In genomic region chr5:5306696-5307095, GRCh38 we compare ENCODE assay signal across 1 cellular context.
TF ChIP-seq lines count a peak whose summit lies in the region.

No MANE protein-coding gene starts in this region.

TF ChIP-seq in IMR-90, 13 proteins besides CTCF, POLR2A, EP300 and RAD21:
- TF ChIP-seq, protein P1, sequence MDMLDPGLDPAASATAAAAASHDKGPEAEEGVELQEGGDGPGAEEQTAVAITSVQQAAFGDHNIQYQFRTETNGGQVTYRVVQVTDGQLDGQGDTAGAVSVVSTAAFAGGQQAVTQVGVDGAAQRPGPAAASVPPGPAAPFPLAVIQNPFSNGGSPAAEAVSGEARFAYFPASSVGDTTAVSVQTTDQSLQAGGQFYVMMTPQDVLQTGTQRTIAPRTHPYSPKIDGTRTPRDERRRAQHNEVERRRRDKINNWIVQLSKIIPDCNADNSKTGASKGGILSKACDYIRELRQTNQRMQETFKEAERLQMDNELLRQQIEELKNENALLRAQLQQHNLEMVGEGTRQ (IDR thresholded peaks at IDR 0.05; ENCODE audit: low read depth, low read length): no peak
- TF ChIP-seq, protein P2, sequence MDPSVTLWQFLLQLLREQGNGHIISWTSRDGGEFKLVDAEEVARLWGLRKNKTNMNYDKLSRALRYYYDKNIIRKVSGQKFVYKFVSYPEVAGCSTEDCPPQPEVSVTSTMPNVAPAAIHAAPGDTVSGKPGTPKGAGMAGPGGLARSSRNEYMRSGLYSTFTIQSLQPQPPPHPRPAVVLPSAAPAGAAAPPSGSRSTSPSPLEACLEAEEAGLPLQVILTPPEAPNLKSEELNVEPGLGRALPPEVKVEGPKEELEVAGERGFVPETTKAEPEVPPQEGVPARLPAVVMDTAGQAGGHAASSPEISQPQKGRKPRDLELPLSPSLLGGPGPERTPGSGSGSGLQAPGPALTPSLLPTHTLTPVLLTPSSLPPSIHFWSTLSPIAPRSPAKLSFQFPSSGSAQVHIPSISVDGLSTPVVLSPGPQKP (IDR thresholded peaks at IDR 0.05; ENCODE audit: borderline replicate concordance, low read depth, low read length): no peak
- TF ChIP-seq CHD1 (IDR thresholded peaks at IDR 0.05; ENCODE audit: low read depth, low read length) (no peak), MAZ (IDR thresholded peaks at IDR 0.05; ENCODE audit: borderline replicate concordance, low read depth, low read length) (no peak), NFE2L2 (IDR thresholded peaks at IDR 0.05; ENCODE audit: low read depth, low read length) (no peak), RCOR1 (IDR thresholded peaks at IDR 0.05; ENCODE audit: insufficient replicate concordance, low read length) (no peak), MAFK (IDR thresholded peaks at IDR 0.05; ENCODE audit: low read depth, low read length) (no peak), MXI1 (IDR thresholded peaks at IDR 0.05; ENCODE audit: borderline replicate concordance, low read depth, low read length) (no peak), SMC3 (IDR thresholded peaks at IDR 0.05; ENCODE audit: low read depth, low read length) (no peak), BHLHE40 (IDR thresholded peaks at IDR 0.05; ENCODE audit: low read depth, low read length) (no peak)
